ENCODE assay signal across 8 cellular contexts in the genomic region with DNA sequence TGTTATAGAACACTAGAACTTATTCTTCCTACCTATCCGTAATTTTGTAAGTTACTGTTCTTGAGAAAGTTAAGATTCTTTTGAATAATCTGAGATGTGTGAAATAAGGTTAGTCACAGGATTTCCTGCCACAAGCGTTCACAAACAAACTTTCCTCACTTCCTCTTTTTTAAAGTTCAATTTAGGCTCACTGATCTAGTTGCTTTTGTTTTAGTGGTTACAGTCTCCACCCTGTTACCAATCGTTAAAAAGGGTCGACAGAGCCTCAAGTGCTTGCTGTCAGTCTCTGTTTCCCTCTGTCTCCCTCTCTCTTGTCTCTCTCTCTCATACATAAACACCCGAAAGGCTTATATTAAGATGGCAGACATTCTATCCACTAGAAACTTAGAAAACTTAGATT. TPM values are rescaled to one million over a fixed set of nuclear protein-coding genes. Genes with fewer than 3 reads are reported as not detected.
DNase-seq lines count a peak whose midpoint lies in the region; ATAC-seq and TF ChIP-seq lines count a peak whose summit lies in the region.

No MANE protein-coding gene starts in this region.

- no peaks in the 10 kb centered on the region for H3K27me3 Mint-ChIP-seq in activated naive CD8-positive, alpha-beta T cell treated with anti-CD3 and anti-CD28 coated beads for 36 hours

- H3K79me2 ChIP-seq in DOHH2 (ENCODE audit: control insufficient read depth, low read length): no peaks in the 10 kb centered on the region

- no peak for DNase-seq in activated naive CD8-positive, alpha-beta T cell treated with anti-CD3 and anti-CD28 coated beads for 36 hours
- DNase-seq in NCI-H2196 (lab: John Stamatoyannopoulos, UW; ENCODE audit: unreplicated experiment): no peak
- no peak for DNase-seq in caudate nucleus (lab: John Stamatoyannopoulos, UW)
- DNase-seq in NCI-H1092 treated with DMSO at 0.1 percent for 48 hours (lab: John Stamatoyannopoulos, UW): no peak
- no peak for DNase-seq in NCI-H2081 (lab: John Stamatoyannopoulos, UW)

- ATAC-seq in GM19468 (IDR thresholded peaks at IDR 0.05; ENCODE audit: extremely low read depth, unreplicated experiment) (peak; percentile 99), HG03520 (IDR thresholded peaks at IDR 0.05; ENCODE audit: unreplicated experiment) (peak; percentile 99)

- no peaks in the 10 kb centered on the region for H3K9me2 ChIP-seq in DOHH2 (replicated peaks; ENCODE audit: control insufficient read depth, low read length)

- peak overlapping the region; percentile 75 for H3K4me2 ChIP-seq in DOHH2 (ENCODE audit: low read length)

- H3K4me1 Mint-ChIP-seq in activated naive CD8-positive, alpha-beta T cell treated with anti-CD3 and anti-CD28 coated beads for 36 hours: peaks cover 33% of the 10 kb centered on the region

- no peaks in the 10 kb centered on the region for H3K27me3 ChIP-seq in DOHH2 (ENCODE audit: control insufficient read depth, low read length)

- peaks cover 11% of the 10 kb centered on the region for H3K36me3 Mint-ChIP-seq in activated naive CD8-positive, alpha-beta T cell treated with anti-CD3 and anti-CD28 coated beads for 36 hours

- peaks cover 27% of the 10 kb centered on the region for H3K4me1 ChIP-seq in DOHH2 (ENCODE audit: control insufficient read depth, low read length)

- peak overlapping the region; percentile 94 for H3K27ac Mint-ChIP-seq in activated naive CD8-positive, alpha-beta T cell treated with anti-CD3 and anti-CD28 coated beads for 36 hours

- H3K4me3 ChIP-seq in DOHH2 (ENCODE audit: low read length): peak overlapping the region; percentile 55

- H3K9me3 ChIP-seq in DOHH2 (ENCODE audit: control insufficient read depth, insufficient read depth, low read length): no peaks in the 10 kb centered on the region

- H3K36me3 ChIP-seq in DOHH2 (ENCODE audit: control insufficient read depth, low read length): no peaks in the 10 kb centered on the region

- H4K20me1 ChIP-seq in DOHH2 (ENCODE audit: control insufficient read depth, insufficient read depth, low read depth, low read length): no peaks in the 10 kb centered on the region

- no peak for TF ChIP-seq CTCF in DOHH2 (IDR thresholded peaks at IDR 0.05; ENCODE audit: low read depth, low read length, poor library complexity, severe bottlenecking)

- H3K9me3 Mint-ChIP-seq in activated naive CD8-positive, alpha-beta T cell treated with anti-CD3 and anti-CD28 coated beads for 36 hours: peaks cover 8% of the 10 kb centered on the region

- H3K4me3 Mint-ChIP-seq in activated naive CD8-positive, alpha-beta T cell treated with anti-CD3 and anti-CD28 coated beads for 36 hours: peak overlapping the region; percentile 66

- no peaks in the 10 kb centered on the region for H3F3A ChIP-seq in DOHH2 (ENCODE audit: control insufficient read depth, insufficient read depth)

- peak overlapping the region; percentile 88 for H3K27ac ChIP-seq in DOHH2 (ENCODE audit: low read depth, low read length)
- no peak overlapping the region for H3K27ac ChIP-seq in caudate nucleus (ENCODE audit: low read depth, low read length)

RNA-seq across cellular contexts. Expression of gene STK26, which starts 35.9 kb away (rescaled TPM):
- total RNA-seq in activated naive CD8-positive, alpha-beta T cell treated with anti-CD3 and anti-CD28 coated beads for 36 hours: 10 to 100 TPM; 76.4 TPM
